Comparison of ENCODE assay signal across 2 cellular contexts in genomic region chr3:194184265-194184751, GRCh38.
TF ChIP-seq lines count a peak whose summit lies in the region.

No MANE protein-coding gene starts in this region.

TF ChIP-seq in HEK293, 187 proteins besides CTCF, POLR2A, EP300 and RAD21 (continued from another document):
- TF ChIP-seq ATF2 (tag by site-specific recombination; IDR thresholded peaks at IDR 0.05; ENCODE audit: low read depth), result no peak
- TF ChIP-seq ZNF623 (tag by site-specific recombination; IDR thresholded peaks at IDR 0.05), result no peak
- no peak for TF ChIP-seq ZNF843 (tag by site-specific recombination; IDR thresholded peaks at IDR 0.05)
- 0 out of 2 replicates have a peak, but pooled peaks have one; percentile 19 for TF ChIP-seq ZNF341 (tag by site-specific recombination; IDR thresholded peaks at IDR 0.05; ENCODE audit: low read depth)
- TF ChIP-seq ZBTB17 (tag by site-specific recombination; IDR thresholded peaks at IDR 0.05), result 0 out of 2 replicates have a peak, but pooled peaks have one; percentile 30
- TF ChIP-seq ZNF354C (tag by site-specific recombination; IDR thresholded peaks at IDR 0.05; ENCODE audit: borderline replicate concordance, low read depth), result no peak
- TF ChIP-seq, protein P1, sequence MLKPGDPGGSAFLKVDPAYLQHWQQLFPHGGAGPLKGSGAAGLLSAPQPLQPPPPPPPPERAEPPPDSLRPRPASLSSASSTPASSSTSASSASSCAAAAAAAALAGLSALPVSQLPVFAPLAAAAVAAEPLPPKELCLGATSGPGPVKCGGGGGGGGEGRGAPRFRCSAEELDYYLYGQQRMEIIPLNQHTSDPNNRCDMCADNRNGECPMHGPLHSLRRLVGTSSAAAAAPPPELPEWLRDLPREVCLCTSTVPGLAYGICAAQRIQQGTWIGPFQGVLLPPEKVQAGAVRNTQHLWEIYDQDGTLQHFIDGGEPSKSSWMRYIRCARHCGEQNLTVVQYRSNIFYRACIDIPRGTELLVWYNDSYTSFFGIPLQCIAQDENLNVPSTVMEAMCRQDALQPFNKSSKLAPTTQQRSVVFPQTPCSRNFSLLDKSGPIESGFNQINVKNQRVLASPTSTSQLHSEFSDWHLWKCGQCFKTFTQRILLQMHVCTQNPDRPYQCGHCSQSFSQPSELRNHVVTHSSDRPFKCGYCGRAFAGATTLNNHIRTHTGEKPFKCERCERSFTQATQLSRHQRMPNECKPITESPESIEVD (tag by site-specific recombination; IDR thresholded peaks at IDR 0.05), result peak; percentile 48
- no peak for TF ChIP-seq YY1 (tag by site-specific recombination; IDR thresholded peaks at IDR 0.05)
- TF ChIP-seq, protein P2, sequence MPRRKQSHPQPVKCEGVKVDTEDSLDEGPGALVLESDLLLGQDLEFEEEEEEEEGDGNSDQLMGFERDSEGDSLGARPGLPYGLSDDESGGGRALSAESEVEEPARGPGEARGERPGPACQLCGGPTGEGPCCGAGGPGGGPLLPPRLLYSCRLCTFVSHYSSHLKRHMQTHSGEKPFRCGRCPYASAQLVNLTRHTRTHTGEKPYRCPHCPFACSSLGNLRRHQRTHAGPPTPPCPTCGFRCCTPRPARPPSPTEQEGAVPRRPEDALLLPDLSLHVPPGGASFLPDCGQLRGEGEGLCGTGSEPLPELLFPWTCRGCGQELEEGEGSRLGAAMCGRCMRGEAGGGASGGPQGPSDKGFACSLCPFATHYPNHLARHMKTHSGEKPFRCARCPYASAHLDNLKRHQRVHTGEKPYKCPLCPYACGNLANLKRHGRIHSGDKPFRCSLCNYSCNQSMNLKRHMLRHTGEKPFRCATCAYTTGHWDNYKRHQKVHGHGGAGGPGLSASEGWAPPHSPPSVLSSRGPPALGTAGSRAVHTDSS (tag by site-specific recombination; IDR thresholded peaks at IDR 0.05), result peak; percentile 71
- TF ChIP-seq ZFP37 (tag by site-specific recombination; IDR thresholded peaks at IDR 0.05), result no peak
- peak; percentile 70; the same call in 1 of the 2 replicates for TF ChIP-seq GLI2 (tag by site-specific recombination; IDR thresholded peaks at IDR 0.05; ENCODE audit: borderline replicate concordance, low read depth)
- TF ChIP-seq SP3 (tag by site-specific recombination; IDR thresholded peaks at IDR 0.05), result no peak
- TF ChIP-seq ZNF488 (tag by site-specific recombination; IDR thresholded peaks at IDR 0.05), result no peak; the same call in 1 of the 2 replicates
- peak; percentile 50 for TF ChIP-seq ZNF366 (tag by site-specific recombination; conservative IDR thresholded peaks at IDR 0.05)
- no peak for TF ChIP-seq ZNF132 (tag by site-specific recombination; IDR thresholded peaks at IDR 0.05; ENCODE audit: borderline replicate concordance)
- no peak for TF ChIP-seq ZNF664 (tag by site-specific recombination; IDR thresholded peaks at IDR 0.05)
- no peak for TF ChIP-seq BCL11B (tag by site-specific recombination; IDR thresholded peaks at IDR 0.05; ENCODE audit: low read depth)

TF ChIP-seq in K562, 482 proteins besides CTCF, POLR2A, EP300 and RAD21 (continued from another document and continues in another):
- TF ChIP-seq SMC3 (conservative IDR thresholded peaks at IDR 0.05; ENCODE audit: insufficient read depth, low read depth, low read length) (no peak), WHSC1 (IDR thresholded peaks at IDR 0.05; ENCODE audit: low read length) (no peak), MEIS2 (IDR thresholded peaks at IDR 0.05; ENCODE audit: partially characterized antibody) (peak; percentile 74), RAD51 (IDR thresholded peaks at IDR 0.05; ENCODE audit: borderline replicate concordance, low read depth) (no peak), RBM25 (IDR thresholded peaks at IDR 0.05; ENCODE audit: low read depth, low read length, severe bottlenecking) (no peak), RCOR1 (IDR thresholded peaks at IDR 0.05; ENCODE audit: borderline replicate concordance in 1 of 2, low read depth in 2 of 2, low read length in 2 of 2) (no peak), ARID2 (IDR thresholded peaks at IDR 0.05) (no peak), PHB (CRISPR knock-in tag; IDR thresholded peaks at IDR 0.05) (no peak), LEF1 (IDR thresholded peaks at IDR 0.05) (no peak), NKRF (IDR thresholded peaks at IDR 0.05; ENCODE audit: borderline replicate concordance) (no peak), PPARD (CRISPR knock-in tag; IDR thresholded peaks at IDR 0.05) (no peak), SMARCA5 (IDR thresholded peaks at IDR 0.05) (no peak), MCM7 (IDR thresholded peaks at IDR 0.05) (no peak), NR4A1 (CRISPR knock-in tag; IDR thresholded peaks at IDR 0.05) (no peak), NR4A1 (tag; IDR thresholded peaks at IDR 0.05) (0 out of 2 replicates have a peak, but pooled peaks have one; percentile 39), ZNF551 (CRISPR knock-in tag; IDR thresholded peaks at IDR 0.05) (no peak), CBX1 (IDR thresholded peaks at IDR 0.05; ENCODE audit: low read depth) (no peak), ZNF561 (CRISPR knock-in tag; conservative IDR thresholded peaks at IDR 0.05) (no peak), ZNF778 (CRISPR knock-in tag; IDR thresholded peaks at IDR 0.05) (no peak), NCOA4 (IDR thresholded peaks at IDR 0.05; ENCODE audit: partially characterized antibody) (no peak), NFE2 (IDR thresholded peaks at IDR 0.05; ENCODE audit: low read depth) (no peak), ZFP36 (IDR thresholded peaks at IDR 0.05; ENCODE audit: low read depth, low read length, partially characterized antibody) (no peak), ZBTB9 (CRISPR knock-in tag; IDR thresholded peaks at IDR 0.05) (no peak), ZNF318 (IDR thresholded peaks at IDR 0.05; ENCODE audit: borderline replicate concordance in 1 of 2, low read depth in 1 of 2) (no peak), FOXA1 (IDR thresholded peaks at IDR 0.05; ENCODE audit: borderline replicate concordance) (no peak), TAL1 (IDR thresholded peaks at IDR 0.05) (no peak), YY1 (IDR thresholded peaks at IDR 0.05; ENCODE audit: borderline replicate concordance in 1 of 3, control insufficient read depth in 1 of 3, extremely low read depth in 1 of 3, insufficient read depth in 3 of 3, insufficient read length in 1 of 3, insufficient replicate concordance in 2 of 3, low read depth in 1 of 3, low read length in 2 of 3) (no peak), SREBF1 (IDR thresholded peaks at IDR 0.05; ENCODE audit: borderline replicate concordance, low read depth, low read length) (no peak), CAMTA2 (CRISPR knock-in tag; conservative IDR thresholded peaks at IDR 0.05) (no peak), ZNF239 (CRISPR knock-in tag; IDR thresholded peaks at IDR 0.05) (no peak)
- TF ChIP-seq, protein P3, sequence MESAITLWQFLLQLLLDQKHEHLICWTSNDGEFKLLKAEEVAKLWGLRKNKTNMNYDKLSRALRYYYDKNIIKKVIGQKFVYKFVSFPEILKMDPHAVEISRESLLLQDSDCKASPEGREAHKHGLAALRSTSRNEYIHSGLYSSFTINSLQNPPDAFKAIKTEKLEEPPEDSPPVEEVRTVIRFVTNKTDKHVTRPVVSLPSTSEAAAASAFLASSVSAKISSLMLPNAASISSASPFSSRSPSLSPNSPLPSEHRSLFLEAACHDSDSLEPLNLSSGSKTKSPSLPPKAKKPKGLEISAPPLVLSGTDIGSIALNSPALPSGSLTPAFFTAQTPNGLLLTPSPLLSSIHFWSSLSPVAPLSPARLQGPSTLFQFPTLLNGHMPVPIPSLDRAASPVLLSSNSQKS (CRISPR knock-in tag; IDR thresholded peaks at IDR 0.05), result no peak
- TF ChIP-seq, protein P4, sequence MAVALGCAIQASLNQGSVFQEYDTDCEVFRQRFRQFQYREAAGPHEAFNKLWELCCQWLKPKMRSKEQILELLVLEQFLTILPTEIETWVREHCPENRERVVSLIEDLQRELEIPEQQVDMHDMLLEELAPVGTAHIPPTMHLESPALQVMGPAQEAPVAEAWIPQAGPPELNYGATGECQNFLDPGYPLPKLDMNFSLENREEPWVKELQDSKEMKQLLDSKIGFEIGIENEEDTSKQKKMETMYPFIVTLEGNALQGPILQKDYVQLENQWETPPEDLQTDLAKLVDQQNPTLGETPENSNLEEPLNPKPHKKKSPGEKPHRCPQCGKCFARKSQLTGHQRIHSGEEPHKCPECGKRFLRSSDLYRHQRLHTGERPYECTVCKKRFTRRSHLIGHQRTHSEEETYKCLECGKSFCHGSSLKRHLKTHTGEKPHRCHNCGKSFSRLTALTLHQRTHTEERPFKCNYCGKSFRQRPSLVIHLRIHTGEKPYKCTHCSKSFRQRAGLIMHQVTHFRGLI (CRISPR knock-in tag; IDR thresholded peaks at IDR 0.05), result no peak
